Comparison of ENCODE assay signal across 1 cellular context in genomic region chr19:49574206-49574755, GRCh38.
A peak's percentile ranks its signal among the peaks of the same experiment; 100 is the strongest.
TF ChIP-seq lines count a peak whose summit lies in the region.

No MANE protein-coding gene starts in this region.

TF ChIP-seq in K562, 482 proteins besides CTCF, POLR2A, EP300 and RAD21:
- TF ChIP-seq MTF1 (CRISPR knock-in tag; IDR thresholded peaks at IDR 0.05; ENCODE audit: borderline replicate concordance) (no peak), STAT5A (IDR thresholded peaks at IDR 0.05; ENCODE audit: borderline replicate concordance, low read length) (no peak), ZNF707 (CRISPR knock-in tag; conservative IDR thresholded peaks at IDR 0.05) (peak; percentile 78), ZNF316 (IDR thresholded peaks at IDR 0.05) (peak; percentile 89), C11orf30 (IDR thresholded peaks at IDR 0.05; ENCODE audit: low read depth) (peak; percentile 82), MAFF (IDR thresholded peaks at IDR 0.05; ENCODE audit: low read length) (peak; percentile 58), MAFK (IDR thresholded peaks at IDR 0.05; ENCODE audit: low read length) (peak; percentile 55), MAFG (tag; conservative IDR thresholded peaks at IDR 0.05) (peak; percentile 72)
TF ChIP-seq in K562: peak in this region for 6.
